8 cellular contexts compared by ENCODE assay signal in genomic region chr1:46133181-46133658, GRCh38. TPM values are rescaled to one million over a fixed set of nuclear protein-coding genes. Genes with fewer than 3 reads are reported as not detected.
DNase-seq lines count a peak whose midpoint lies in the region; ATAC-seq and TF ChIP-seq lines count a peak whose summit lies in the region.

No MANE protein-coding gene starts in this region.

- peaks cover 21% of the 10 kb centered on the region for H3K9me3 Mint-ChIP-seq in glutamatergic neuron (ENCODE audit: unreplicated experiment)

- peak overlapping the region; percentile 100 for H3K27ac Mint-ChIP-seq in glutamatergic neuron (ENCODE audit: unreplicated experiment)

- TF ChIP-seq CTCF in WI38 (IDR thresholded peaks at IDR 0.05; ENCODE audit: low read depth, low read length) (no peak), glutamatergic neuron (IDR thresholded peaks at IDR 0.05; ENCODE audit: partially characterized antibody, unreplicated experiment) (no peak), retinal pigment epithelial cell (conservative IDR thresholded peaks at IDR 0.05; ENCODE audit: low read depth, low read length) (no peak)

- H3K4me3 ChIP-seq in WI38 (ENCODE audit: low read depth, low read length) (peak overlapping the region; percentile 64), retinal pigment epithelial cell (ENCODE audit: low read length) (peak overlapping the region; percentile 70)

- DNase-seq in DMS53 (lab: John Stamatoyannopoulos, UW) (peak; percentile 96), DMS53 treated with DMSO at 0.1 percent for 48 hours (lab: John Stamatoyannopoulos, UW; ENCODE audit: unreplicated experiment) (no peak), glutamatergic neuron (peak; percentile 84), retinal pigment epithelial cell (ENCODE audit: low read depth) (no peak), DMS 273 (lab: John Stamatoyannopoulos, UW; ENCODE audit: unreplicated experiment) (no peak)

- peaks cover 13% of the 10 kb centered on the region for H3K4me1 Mint-ChIP-seq in glutamatergic neuron (ENCODE audit: low read depth, unreplicated experiment)

- peaks cover 25% of the 10 kb centered on the region for H3K27me3 Mint-ChIP-seq in glutamatergic neuron (ENCODE audit: unreplicated experiment)

- H3K4me3 Mint-ChIP-seq in glutamatergic neuron (ENCODE audit: unreplicated experiment) = peak overlapping the region; percentile 95

- H3K36me3 Mint-ChIP-seq in glutamatergic neuron (ENCODE audit: unreplicated experiment) = no peaks in the 10 kb centered on the region

- ATAC-seq in GM19438 (IDR thresholded peaks at IDR 0.05; ENCODE audit: low read depth, unreplicated experiment) (peak; percentile 41), HG03442 (IDR thresholded peaks at IDR 0.05; ENCODE audit: unreplicated experiment) (peak; percentile 45)

RNA-seq across cellular contexts. Expression of gene PIK3R3, which starts 0.8 kb away (rescaled TPM):
- total RNA-seq in glutamatergic neuron (ENCODE audit: unreplicated experiment) = 156 TPM

RNA-seq across cellular contexts. Expression of gene TSPAN1, which starts 41.7 kb away (rescaled TPM):
- total RNA-seq in glutamatergic neuron (ENCODE audit: unreplicated experiment) = 2.3 TPM

RNA-seq across cellular contexts. Expression of gene P3R3URF, which starts 43.1 kb away (rescaled TPM):
- not detected for total RNA-seq in glutamatergic neuron (ENCODE audit: unreplicated experiment)

Comparison
In these comparisons a context has a peak if more than half of its experiments do, and no peak if none do; other contexts are left out.
1. DNase-seq: peak in DMS53 (single experiment) and glutamatergic neuron (single experiment); none in DMS53 treated with DMSO at 0.1 percent for 48 hours (single experiment), retinal pigment epithelial cell (single experiment) and DMS 273 (single experiment).